Comparison of ENCODE assay signal across 7 cellular contexts in the genomic region with DNA sequence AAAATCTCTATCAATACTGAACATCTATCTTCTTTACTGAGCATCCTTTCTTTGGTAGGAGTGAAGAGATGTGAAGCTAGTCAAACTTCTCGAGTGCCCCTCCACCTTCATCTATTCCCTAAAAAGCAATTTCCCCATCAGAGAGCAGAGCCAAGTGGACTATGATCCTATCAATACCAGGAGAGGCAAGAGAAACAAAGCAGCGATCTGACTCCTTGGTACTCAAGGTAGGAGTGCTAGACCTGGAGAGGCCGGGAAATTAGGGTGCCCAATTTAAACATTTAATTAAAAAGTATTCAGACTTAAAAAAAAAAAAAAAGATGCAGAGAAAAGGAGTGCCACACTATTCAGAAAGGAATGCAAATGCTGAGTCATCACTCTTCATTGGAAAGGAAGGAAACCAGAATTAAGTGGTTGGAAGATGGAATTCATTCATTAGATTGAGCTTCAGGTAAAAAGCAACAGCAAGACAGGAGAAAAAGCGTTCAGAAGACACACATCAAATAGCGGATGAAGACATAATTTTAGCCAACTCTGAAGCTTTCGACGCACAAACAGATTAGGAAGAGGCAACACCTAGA. TPM values are rescaled to one million over a fixed set of nuclear protein-coding genes. Genes with fewer than 3 reads are reported as not detected.
DNase-seq lines count a peak whose midpoint lies in the region; ATAC-seq, FAIRE-seq and TF ChIP-seq lines count a peak whose summit lies in the region.

No MANE protein-coding gene starts in this region.

- peak; percentile 81 for DNase-seq in GM23248
- DNase-seq in RWPE2 (ENCODE audit: low spot score): no peak
- peak; percentile 56 for DNase-seq in fibroblast of mammary gland (ENCODE audit: low read depth)
- no peak for DNase-seq in HTR-8/SVneo (ENCODE audit: insufficient read length, low spot score)

- FAIRE-seq in HTR-8/SVneo (lab: Jason Lieb, UNC): no peak

- ATAC-seq in RWPE2 (ENCODE audit: low read depth) (no peak), HG03139 (IDR thresholded peaks at IDR 0.05; ENCODE audit: unreplicated experiment) (no peak), HG02840 (IDR thresholded peaks at IDR 0.05; ENCODE audit: low FRiP score, unreplicated experiment) (no peak)

- peak overlapping the region; percentile 96 for H3K27ac ChIP-seq in GM23248
- H3K27ac ChIP-seq in RWPE2 (ENCODE audit: poor library complexity, severe bottlenecking): peak overlapping the region; percentile 81
- H3K27ac ChIP-seq in rectal smooth muscle tissue (ENCODE audit: low read depth, low read length): peak overlapping the region; percentile 94

- peak overlapping the region; percentile 92 for H3K4me2 ChIP-seq in GM23248 (ENCODE audit: unreplicated experiment)

- peaks cover 70% of the 10 kb centered on the region for H3K79me2 ChIP-seq in GM23248 (ENCODE audit: insufficient read depth)

- H3K9me2 ChIP-seq in GM23248 (ENCODE audit: insufficient read depth): no peaks in the 10 kb centered on the region

- H3K4me1 ChIP-seq in GM23248 (ENCODE audit: insufficient read depth): peaks cover 49% of the 10 kb centered on the region
- peaks cover 42% of the 10 kb centered on the region for H3K4me1 ChIP-seq in RWPE2 (ENCODE audit: insufficient read depth, poor library complexity, severe bottlenecking)
- peaks cover 21% of the 10 kb centered on the region for H3K4me1 ChIP-seq in rectal smooth muscle tissue (ENCODE audit: control insufficient read depth, insufficient read depth, low read length)

- H2AFZ ChIP-seq in GM23248: 0 out of 2 replicates have a peak overlapping the region, but pooled peaks have one; percentile 17

- H3K27me3 ChIP-seq in GM23248 (replicated peaks; ENCODE audit: insufficient read depth) (no peaks in the 10 kb centered on the region), RWPE2 (ENCODE audit: insufficient read depth, poor library complexity, severe bottlenecking) (no peaks in the 10 kb centered on the region), rectal smooth muscle tissue (ENCODE audit: control insufficient read depth, insufficient read depth, low read length) (no peaks in the 10 kb centered on the region)

- no peaks in the 10 kb centered on the region for H3K9me3 ChIP-seq in GM23248 (ENCODE audit: low read depth)
- no peaks in the 10 kb centered on the region for H3K9me3 ChIP-seq in RWPE2 (ENCODE audit: severe bottlenecking)

- peaks cover 10% of the 10 kb centered on the region; the same call in 1 of the 2 replicates for H3K36me3 ChIP-seq in GM23248 (ENCODE audit: low read depth)
- peaks cover 53% of the 10 kb centered on the region for H3K36me3 ChIP-seq in RWPE2 (ENCODE audit: low read depth)
- H3K36me3 ChIP-seq in rectal smooth muscle tissue (ENCODE audit: control insufficient read depth, insufficient read depth, low read length): no peaks in the 10 kb centered on the region

- H3K4me3 ChIP-seq in GM23248 (peak overlapping the region; percentile 79), RWPE2 (ENCODE audit: severe bottlenecking) (peak overlapping the region; percentile 77), fibroblast of mammary gland (ENCODE audit: control insufficient read depth, low read depth, low read length) (peak overlapping the region; percentile 95), rectal smooth muscle tissue (ENCODE audit: low read length) (peak overlapping the region; percentile 90)

- WGBS in GM23248 (ENCODE audit: low coverage in 1 of 2, low lambda C conversion rate in 2 of 2, missing lambda C conversion rate in 2 of 2), 2 experiments: 6 to 7% methylated on average over 7 of the region's 7 CpGs

- TF ChIP-seq CTCF in RWPE2 (IDR thresholded peaks at IDR 0.05; ENCODE audit: poor library complexity, severe bottlenecking) (no peak), fibroblast of mammary gland (conservative IDR thresholded peaks at IDR 0.05; ENCODE audit: control insufficient read depth, insufficient read depth, low read depth, low read length) (no peak)

- peaks cover 31% of the 10 kb centered on the region for H3F3A ChIP-seq in GM23248 (ENCODE audit: insufficient read depth)

- H3K9ac ChIP-seq in GM23248 (peak overlapping the region; percentile 91), rectal smooth muscle tissue (ENCODE audit: low read length) (no peak overlapping the region)

- H4K20me1 ChIP-seq in GM23248 (ENCODE audit: insufficient read depth): peaks cover 27% of the 10 kb centered on the region

- in situ Hi-C loops in GM23248 (cut with MboI): no loop called here

RNA-seq across cellular contexts. Expression of a gene that starts 1.5 kb away (rescaled TPM):
- 34.7 and 43.6 TPM in 2 replicates for total RNA-seq in GM23248 (2014; rRNA removed; shearing (Covaris generic))
- polyA plus RNA-seq in GM23248 (2016; fragmentation: Nextera tagmentation; extraction: Ambion mirVana): 21.2 and 24.1 TPM in 2 replicates

RNA-seq across cellular contexts. Expression of a gene that starts 52.7 kb away (rescaled TPM):
- total RNA-seq in GM23248 (2014; rRNA removed; shearing (Covaris generic)): 26.9 and 27.8 TPM in 2 replicates
- polyA plus RNA-seq in GM23248 (2016; fragmentation: Nextera tagmentation; extraction: Ambion mirVana): 38.7 and 40.3 TPM in 2 replicates

RNA-seq across cellular contexts. Expression of a gene that starts 56.0 kb away (rescaled TPM):
- 18.1 and 20.0 TPM in 2 replicates for total RNA-seq in GM23248 (2014; rRNA removed; shearing (Covaris generic))
- 88.2 and 99.5 TPM in 2 replicates for polyA plus RNA-seq in GM23248 (2016; fragmentation: Nextera tagmentation; extraction: Ambion mirVana)

Comparison
In these comparisons a context has a peak if more than half of its experiments do, and no peak if none do; other contexts are left out.
1. DNase-seq: peak in GM23248 (single experiment) and fibroblast of mammary gland (single experiment); none in RWPE2 (single experiment) and HTR-8/SVneo (single experiment).
2. Peak in every context shown above with its lines, with median percentiles within 50 percentile points of each other: H3K27ac ChIP-seq and H3K4me3 ChIP-seq.